Comparison of ENCODE assay signal across 16 cellular contexts in genomic region chr17:57438031-57438731, GRCh38.
A peak's percentile ranks its signal among the peaks of the same experiment; 100 is the strongest.
DNase-seq lines count a peak whose midpoint lies in the region; ATAC-seq and TF ChIP-seq lines count a peak whose summit lies in the region.
"Had no signal": no experiment of that assay in that cellular context is flagged by ENCODE, and none has a peak within 500 bp of the region (broad histone marks: within the 10 kb centered on the region; RNA-seq: fewer than 3 reads in every experiment).

No MANE protein-coding gene starts in this region.

- H4K8ac ChIP-seq in H9 (replicated peaks; ENCODE audit: insufficient read length, low read depth, low read length) (no peak overlapping the region), neuronal stem cell (ENCODE audit: low read depth, low read length) (no peak overlapping the region)

- peaks cover 0 to 25% (median 0%) of the 10 kb centered on the region in 11 experiments; a peak in 4 of 22 replicates for H3K36me3 ChIP-seq in BLaER1 treated with 17β-estradiol and CSF1 and Interleukin-3, amounts not matched to agents 10 nM and 100 nM
- peaks cover 2 to 8% of the 10 kb centered on the region in 2 donors for H3K36me3 ChIP-seq in neuronal stem cell (replicated peaks in 1 of 2; ENCODE audit: control insufficient read depth in 2 of 2, insufficient read depth in 2 of 2, low read length in 2 of 2)
- H3K36me3 ChIP-seq in psoas muscle (ENCODE audit: insufficient read depth in 1 of 2, low read depth in 1 of 2), result no peaks in the 10 kb centered on the region
- H3K36me3 ChIP-seq: adrenal gland, neutrophil, right atrium auricular region, tibial artery had no signal

- peak overlapping the region in 1 of 10 experiments; percentile 15; a peak in 1 of 20 replicates for H3K4me3 ChIP-seq in BLaER1 treated with 17β-estradiol and CSF1 and Interleukin-3, amounts not matched to agents 10 nM and 100 nM
- H3K4me3 ChIP-seq in neuronal stem cell (ENCODE audit: low read length in 2 of 2), result no peak overlapping the region
- H3K4me3 ChIP-seq in psoas muscle, result no peak overlapping the region
- H3K4me3 ChIP-seq: adrenal gland, right atrium auricular region, tibial artery had no signal

- H2BK120ac ChIP-seq in H9 (ENCODE audit: low read depth, low read length, poor library complexity, severe bottlenecking) (no peak overlapping the region), neuronal stem cell (ENCODE audit: low read depth, low read length) (no peak overlapping the region)

- peaks cover 0 to under 1% (median 0%) of the 10 kb centered on the region in 11 experiments; a peak in 2 of 22 replicates for H3K9me3 ChIP-seq in BLaER1 treated with 17β-estradiol and CSF1 and Interleukin-3, amounts not matched to agents 10 nM and 100 nM (replicated peaks in 1 of 11)
- H3K9me3 ChIP-seq in H9 (ENCODE audit: control insufficient read depth, low read depth, low read length), result no peaks in the 10 kb centered on the region
- H3K9me3 ChIP-seq in neuronal stem cell (replicated peaks in 1 of 2; ENCODE audit: control insufficient read depth in 2 of 2, insufficient read depth in 1 of 2, low read depth in 1 of 2, low read length in 2 of 2), result peaks cover 0 to 5% of the 10 kb centered on the region in 2 donors
- H3K9me3 ChIP-seq in psoas muscle, result no peaks in the 10 kb centered on the region
- H3K9me3 ChIP-seq: adrenal gland, neutrophil, right atrium auricular region, tibial artery had no signal

- H3K9ac ChIP-seq in BLaER1 treated with 17β-estradiol and CSF1 and Interleukin-3, amounts not matched to agents 10 nM and 100 nM, result peak overlapping the region in 3 of 11 experiments; percentile 34 to 48 (median 42); a peak in 6 of 22 replicates
- H3K9ac ChIP-seq in H9 (ENCODE audit: extremely low read depth, insufficient read length, low read length), result no peak overlapping the region
- H3K9ac ChIP-seq in neuronal stem cell (ENCODE audit: low read depth, low read length, poor library complexity), result peak overlapping the region; percentile 34

- no peaks in the 10 kb centered on the region for H3K23me2 ChIP-seq in H9 (ENCODE audit: insufficient read length, low read depth, low read length, poor library complexity, severe bottlenecking)

- H2AFZ ChIP-seq in H9 (ENCODE audit: low read length) (no peak overlapping the region), neuronal stem cell (ENCODE audit: low read length) (no peak overlapping the region)

- H3K27ac ChIP-seq in BLaER1 treated with 17β-estradiol and CSF1 and Interleukin-3, amounts not matched to agents 10 nM and 100 nM, result peak overlapping the region in 6 of 11 experiments; percentile 18 to 99 (median 96); a peak in 11 of 22 replicates
- no peak overlapping the region for H3K27ac ChIP-seq in H9 (ENCODE audit: insufficient read length, low read depth, low read length)
- peak overlapping the region; percentile 61; the same call in 1 of the 2 replicates for H3K27ac ChIP-seq in VCaP
- no peak overlapping the region for H3K27ac ChIP-seq in neuronal stem cell (replicated peaks; ENCODE audit: low read length)
- no peak overlapping the region for H3K27ac ChIP-seq in psoas muscle
- H3K27ac ChIP-seq: neutrophil, right atrium auricular region, tibial artery had no signal

- DNase-seq in H9 (no peak), neuronal stem cell (ENCODE audit: low spot score) (no peak), NCI-H2227 treated with DMSO at 0.1 percent for 48 hours (lab: John Stamatoyannopoulos, UW) (no peak), psoas muscle (no peak), GM19238 (ENCODE audit: insufficient read length, low spot score) (no peak), dermis blood vessel endothelial cell (no peak)
- DNase-seq: adrenal gland, NCI-H1092 treated with DMSO at 0.1 percent for 48 hours, NCI-H510A treated with DMSO at 0.1 percent for 48 hours, T-cell, tibial artery had no signal

- intact Hi-C loops in psoas muscle (cut with DNase I), result no loop called here

- H3K4me3 Mint-ChIP-seq in H9, result no peak overlapping the region; a peak in 1 of 5 replicates

- H4K20me1 ChIP-seq in BLaER1 treated with 17β-estradiol and CSF1 and Interleukin-3, amounts not matched to agents 10 nM and 100 nM, result peaks cover 0 to 11% (median 0%) of the 10 kb centered on the region in 11 experiments; a peak in 1 of 22 replicates
- H4K20me1 ChIP-seq in H9 (ENCODE audit: control insufficient read depth, insufficient read depth, insufficient read length), result no peaks in the 10 kb centered on the region

- peak overlapping the region in 2 of 3 experiments; percentile 34 to 79; a peak in 3 of 7 replicates for H3K27ac Mint-ChIP-seq in H9

- H3K9me3 Mint-ChIP-seq in H9, result no peaks in the 10 kb centered on the region
- H3K9me3 Mint-ChIP-seq: T-cell had no signal

- H2BK5ac ChIP-seq in H9 (ENCODE audit: insufficient read length, low read length), result no peak overlapping the region
- peak overlapping the region; percentile 1 for H2BK5ac ChIP-seq in neuronal stem cell (ENCODE audit: low read length)

- no peak overlapping the region for H2BK20ac ChIP-seq in H9 (ENCODE audit: low read depth, low read length, poor library complexity, severe bottlenecking)

- H3K27me3 Mint-ChIP-seq in H9 (ENCODE audit: low read depth), result no peaks in the 10 kb centered on the region
- H3K27me3 Mint-ChIP-seq: T-cell had no signal

- no peak overlapping the region for H3K56ac ChIP-seq in H9 (ENCODE audit: insufficient read length, low read depth, low read length)

- H3K79me2 ChIP-seq in H9 (ENCODE audit: insufficient read depth, low read length), result no peaks in the 10 kb centered on the region; the same call in 1 of the 2 replicates

- no peaks in the 10 kb centered on the region for H3K36me3 Mint-ChIP-seq in H9 (ENCODE audit: insufficient read depth in 1 of 3, low read depth in 3 of 3)

- H4K91ac ChIP-seq in H9 (ENCODE audit: insufficient read length, low read depth, low read length) (no peak overlapping the region), neuronal stem cell (ENCODE audit: low read depth, low read length, poor library complexity) (no peak overlapping the region)

- H3K27me3 ChIP-seq in BLaER1 treated with 17β-estradiol and CSF1 and Interleukin-3, amounts not matched to agents 10 nM and 100 nM, result no peaks in the 10 kb centered on the region
- H3K27me3 ChIP-seq in H9 (ENCODE audit: insufficient read depth, low read length) (no peaks in the 10 kb centered on the region), neuronal stem cell (ENCODE audit: control insufficient read depth in 3 of 3, insufficient read depth in 3 of 3, low read depth in 1 of 3, low read length in 3 of 3) (no peaks in the 10 kb centered on the region), psoas muscle (ENCODE audit: insufficient read depth in 3 of 3, low read length in 2 of 3) (no peaks in the 10 kb centered on the region)
- H3K27me3 ChIP-seq: adrenal gland, neutrophil, right atrium auricular region, tibial artery had no signal

- no peak overlapping the region for H3T11ph ChIP-seq in H9 (ENCODE audit: low read length)

- peak overlapping the region in 10 of 11 experiments; percentile 10 to 94 (median 90); a peak in 19 of 22 replicates for H3K4me2 ChIP-seq in BLaER1 treated with 17β-estradiol and CSF1 and Interleukin-3, amounts not matched to agents 10 nM and 100 nM
- H3K4me2 ChIP-seq in H9 (ENCODE audit: insufficient read depth, insufficient read length, low read length), result no peak overlapping the region
- H3K4me2 ChIP-seq in neuronal stem cell (ENCODE audit: insufficient read depth, low read length, poor library complexity, severe bottlenecking), result no peak overlapping the region

- TF ChIP-seq CTCF in H9 (conservative IDR thresholded peaks at IDR 0.05) (no peak), VCaP (conservative IDR thresholded peaks at IDR 0.05) (no peak), psoas muscle (IDR thresholded peaks at IDR 0.05) (no peak)

- peaks cover 32 to 40% of the 10 kb centered on the region in 2 experiments for H3K4me1 Mint-ChIP-seq in H9

- ATAC-seq in psoas muscle, result no peak
- ATAC-seq: esophagus mucosa, T-cell had no signal

- H2BK15ac ChIP-seq in H9 (ENCODE audit: low read depth, low read length) (no peak overlapping the region), neuronal stem cell (ENCODE audit: low read length) (no peak overlapping the region)

- no peaks in the 10 kb centered on the region for H3K79me1 ChIP-seq in H9 (ENCODE audit: insufficient read depth, low read depth, low read length, poor library complexity, severe bottlenecking)
- peaks cover 10% of the 10 kb centered on the region for H3K79me1 ChIP-seq in neuronal stem cell (ENCODE audit: low read depth, low read length)

- peaks cover 46 to 100% (median 95%) of the 10 kb centered on the region in 10 experiments for H3K4me1 ChIP-seq in BLaER1 treated with 17β-estradiol and CSF1 and Interleukin-3, amounts not matched to agents 10 nM and 100 nM
- H3K4me1 ChIP-seq in H9 (ENCODE audit: insufficient read depth, low read length) (peaks cover 8% of the 10 kb centered on the region), neuronal stem cell (ENCODE audit: control insufficient read depth in 2 of 2, insufficient read depth in 1 of 2, low read depth in 1 of 2, low read length in 2 of 2) (peaks cover 23 to 28% of the 10 kb centered on the region in 2 donors), psoas muscle (peaks cover 38% of the 10 kb centered on the region)

- H4K5ac ChIP-seq in H9 (ENCODE audit: insufficient read length, low read depth, low read length), result no peak overlapping the region

- no peak overlapping the region for H2AK5ac ChIP-seq in H9 (ENCODE audit: insufficient read length, low read length)
- H2AK5ac ChIP-seq in neuronal stem cell (ENCODE audit: low read depth, low read length), result no peak overlapping the region

- H3K23ac ChIP-seq in H9 (ENCODE audit: insufficient read length, low read depth, low read length) (no peak overlapping the region), neuronal stem cell (ENCODE audit: low read depth, low read length, poor library complexity) (no peak overlapping the region)

- no peak overlapping the region for H3K18ac ChIP-seq in H9 (ENCODE audit: insufficient read length, low read depth, low read length)
- H3K18ac ChIP-seq in neuronal stem cell (ENCODE audit: low read length), result no peak overlapping the region

- H3K4ac ChIP-seq in H9 (ENCODE audit: low read depth, low read length) (no peak overlapping the region), neuronal stem cell (ENCODE audit: low read length) (no peak overlapping the region)

- WGBS in H9 (ENCODE audit: extremely low coverage, insufficient read length, low lambda C conversion rate), result no CpG with 5 or more reads among the region's 9 CpGs
- WGBS in neuronal stem cell (ENCODE audit: extremely low coverage in 2 of 2, insufficient read length in 2 of 2, insufficient replicate concordance in 1 of 2), 2 donors, result no CpG with 5 or more reads among the region's 9 CpGs
- 69 to 84% (median 71%) methylated on average over 9 of the region's 9 CpGs for WGBS in psoas muscle, 3 donors

- H3K14ac ChIP-seq in H9 (ENCODE audit: insufficient read depth, low read length) (no peak overlapping the region), neuronal stem cell (ENCODE audit: low read length) (peak overlapping the region; percentile 48)

- no peak overlapping the region for H2BK12ac ChIP-seq in H9 (ENCODE audit: insufficient read length, low read depth, low read length)
- no peak overlapping the region for H2BK12ac ChIP-seq in neuronal stem cell (ENCODE audit: low read length)

Comparison
In these comparisons a context has a peak if more than half of its experiments do, and no peak if none do; other contexts are left out.
1. H3K27ac ChIP-seq: peak in BLaER1 treated with 17β-estradiol and CSF1 and Interleukin-3, amounts not matched to agents 10 nM and 100 nM (6 of 11) and VCaP (single experiment); none in H9 (single experiment), neuronal stem cell (single experiment) and psoas muscle (single experiment).
2. H3K4me2 ChIP-seq: peak in BLaER1 treated with 17β-estradiol and CSF1 and Interleukin-3, amounts not matched to agents 10 nM and 100 nM (10 of 11); none in H9 (single experiment) and neuronal stem cell (single experiment).